ENCODE assay signal across 10 cellular contexts in genomic region chr12:53780323-53780722, GRCh38. TPM values are rescaled to one million over a fixed set of nuclear protein-coding genes. Genes with fewer than 3 reads are reported as not detected.
"Had no signal": no experiment of that assay in that cellular context is flagged by ENCODE, and none has a peak within 500 bp of the region (broad histone marks: within the 10 kb centered on the region; RNA-seq: fewer than 3 reads in every experiment).

No MANE protein-coding gene starts in this region.

- DNase-seq: H9, HCEC 1CT, KBM-7 had no signal

- H3K9me3 Mint-ChIP-seq: GM23338, H9 had no signal

- H3K27ac Mint-ChIP-seq: H9, IgD-negative memory B cell had no signal

- H3K4me3 ChIP-seq: GM23338 had no signal

- ATAC-seq: GM23338, HepG2 had no signal

- H3K27ac ChIP-seq: HL-60, KMS-11 had no signal

- H3K4me3 Mint-ChIP-seq: GM23338, H9, IgD-negative memory B cell had no signal

- H3K4me1 Mint-ChIP-seq: IgD-negative memory B cell had no signal

RNA-seq across cellular contexts. Expression of gene CISTR, which starts 28.5 kb away (rescaled TPM):
- total RNA-seq: GM23338, H1, H9, HepG2, HT1080 had no signal
- polyA plus RNA-seq: GM23338, H1, HepG2, IgD-negative memory B cell had no signal
